In genomic region chr22:36326178-36327161, GRCh38 we compare ENCODE assay signal across 10 cellular contexts.
DNase-seq lines count a peak whose midpoint lies in the region; ATAC-seq and TF ChIP-seq lines count a peak whose summit lies in the region.
"Had no signal": no experiment of that assay in that cellular context is flagged by ENCODE, and none has a peak within 500 bp of the region (broad histone marks: within the 10 kb centered on the region; RNA-seq: fewer than 3 reads in every experiment).

No MANE protein-coding gene starts in this region.

- H3K27me3 Mint-ChIP-seq in CD14-positive monocyte (ENCODE audit: low read depth in 3 of 3) (no peaks in the 10 kb centered on the region), WTC11 (ENCODE audit: low read depth) (no peaks in the 10 kb centered on the region)

- H3K4me1 Mint-ChIP-seq in CD14-positive monocyte (peaks cover 35% of the 10 kb centered on the region), WTC11 (peaks cover 40% of the 10 kb centered on the region)

- H3K9me3 Mint-ChIP-seq in CD14-positive monocyte (no peaks in the 10 kb centered on the region), WTC11 (no peaks in the 10 kb centered on the region)

- H3K36me3 Mint-ChIP-seq in CD14-positive monocyte: peaks cover 87 to 98% of the 10 kb centered on the region in 2 donors
- peaks cover 63% of the 10 kb centered on the region for H3K36me3 Mint-ChIP-seq in WTC11

- CTCF ChIA-PET in WTC11 (lab: Charles Lee): interaction anchor here (0.8 to 2.0 kb wide), 5 partner anchors 9 to 160 kb away, joined by 3 to 6 read pairs (median 4); no protein-coding TSS in a partner anchor

- H3K27me3 ChIP-seq in esophagus squamous epithelium (no peaks in the 10 kb centered on the region), prostate gland (replicated peaks; ENCODE audit: insufficient read depth) (no peaks in the 10 kb centered on the region)

- no peak overlapping the region for H3K4me3 ChIP-seq in esophagus squamous epithelium
- H3K4me3 ChIP-seq in prostate gland: no peak overlapping the region

- WGBS in esophagus squamous epithelium, 2 donors: 63 to 81% methylated on average over 8 to 14 of the region's 20 CpGs
- WGBS in prostate gland: 64% methylated on average over 20 of the region's 20 CpGs

- peak overlapping the region in 4 of 7 donors; percentile 2 to 82 (median 60) for H3K27ac Mint-ChIP-seq in CD14-positive monocyte
- H3K27ac Mint-ChIP-seq in WTC11: peak overlapping the region; percentile 100

- H3K27ac ChIP-seq in esophagus squamous epithelium (peak overlapping the region; percentile 92 to 100 (median 98)), prostate gland (peak overlapping the region; percentile 94 to 96)

- ATAC-seq in WTC11 (no peak), HG02852 (IDR thresholded peaks at IDR 0.05; ENCODE audit: unreplicated experiment) (no peak), GM19455 (IDR thresholded peaks at IDR 0.05; ENCODE audit: unreplicated experiment) (no peak)

- H3K4me3 Mint-ChIP-seq in CD14-positive monocyte (no peak overlapping the region), WTC11 (no peak overlapping the region)

- DNase-seq in CD14-positive monocyte (ENCODE audit: low spot score): no peak
- no peak for DNase-seq in WTC11 (ENCODE audit: low spot score)
- no peak for DNase-seq in esophagus squamous epithelium (lab: John Stamatoyannopoulos, UW)
- DNase-seq in prostate gland (ENCODE audit: low spot score): no peak
- DNase-seq in cerebellar cortex (ENCODE audit: low spot score): no peak
- no peak for DNase-seq in activated CD4-positive, alpha-beta T cell treated with anti-CD3 and anti-CD28 coated beads, Interleukin-2, amount 50 U/mL, for 4 hours
- DNase-seq: DND-41, NCI-H345 had no signal

- POLR2A ChIA-PET in WTC11 (lab: Charles Lee): interaction anchor here (0.6 to 1.6 kb wide), 2 partner anchors 34 to 84 kb away, joined by 3 to 5 read pairs; no protein-coding TSS in a partner anchor

- H3K36me3 ChIP-seq in esophagus squamous epithelium: peaks cover 22 to 67% (median 39%) of the 10 kb centered on the region in 3 donors
- H3K36me3 ChIP-seq in prostate gland: peaks cover 8 to 19% of the 10 kb centered on the region in 2 donors

- H3K9me3 ChIP-seq in esophagus squamous epithelium: no peaks in the 10 kb centered on the region
- H3K9me3 ChIP-seq in prostate gland: no peaks in the 10 kb centered on the region

- intact Hi-C loops in CD14-positive monocyte (cut with micrococcal nuclease) (no loop called here), esophagus squamous epithelium (cut with DNase I) (no loop called here), prostate gland (cut with DNase I) (no loop called here)

- peaks cover 67 to 100% (median 85%) of the 10 kb centered on the region in 3 donors for H3K4me1 ChIP-seq in esophagus squamous epithelium
- H3K4me1 ChIP-seq in prostate gland (replicated peaks): peaks cover 84% of the 10 kb centered on the region

- TF ChIP-seq CTCF in CD14-positive monocyte (IDR thresholded peaks at IDR 0.05) (no peak), WTC11 (IDR thresholded peaks at IDR 0.05) (no peak), esophagus squamous epithelium (IDR thresholded peaks at IDR 0.05) (peak in 1 of 6 experiments; percentile 17), prostate gland (IDR thresholded peaks at IDR 0.05) (no peak)

- no peak for TF ChIP-seq POLR2A in esophagus squamous epithelium (IDR thresholded peaks at IDR 0.05)
- TF ChIP-seq POLR2A in prostate gland (IDR thresholded peaks at IDR 0.05): no peak

TF ChIP-seq in WTC11, 78 proteins besides CTCF, POLR2A, EP300 and RAD21 (continues in another document):
- no peak for TF ChIP-seq MXD4 (CRISPR knock-in tag; IDR thresholded peaks at IDR 0.05; ENCODE audit: borderline replicate concordance)
- TF ChIP-seq ATF3 (CRISPR knock-in tag; conservative IDR thresholded peaks at IDR 0.05): no peak
- no peak for TF ChIP-seq USF2 (CRISPR knock-in tag; IDR thresholded peaks at IDR 0.05)
- no peak for TF ChIP-seq NR3C1 (CRISPR knock-in tag; conservative IDR thresholded peaks at IDR 0.05; ENCODE audit: low read depth)
- no peak for TF ChIP-seq RORB (CRISPR knock-in tag; IDR thresholded peaks at IDR 0.05)
- TF ChIP-seq ESRRA (CRISPR knock-in tag; IDR thresholded peaks at IDR 0.05; ENCODE audit: borderline replicate concordance): no peak
- TF ChIP-seq IRF1 (CRISPR knock-in tag; IDR thresholded peaks at IDR 0.05): no peak
- no peak for TF ChIP-seq ARID4B (CRISPR knock-in tag; IDR thresholded peaks at IDR 0.05; ENCODE audit: borderline replicate concordance)
- no peak for TF ChIP-seq CREB1 (CRISPR knock-in tag; IDR thresholded peaks at IDR 0.05)
- TF ChIP-seq ERG (CRISPR knock-in tag; IDR thresholded peaks at IDR 0.05): no peak
